In genomic region chr2:50722828-50723227, GRCh38 we compare ENCODE assay signal across 19 cellular contexts.
"Had no signal": no experiment of that assay in that cellular context is flagged by ENCODE, and none has a peak within 500 bp of the region (broad histone marks: within the 10 kb centered on the region; RNA-seq: fewer than 3 reads in every experiment).

No MANE protein-coding gene starts in this region.

- H3K9me3 ChIP-seq: esophagus muscularis mucosa, lower lobe of right lung, transverse colon, uterus had no signal

- H3K4me3 ChIP-seq: esophagus muscularis mucosa, hepatocyte, lower lobe of right lung, transverse colon, uterus had no signal

- H3K4me1 ChIP-seq: esophagus muscularis mucosa, lower lobe of right lung, parathyroid adenoma, transverse colon, uterus had no signal

- H3K4me3 Mint-ChIP-seq: activated CD4-positive, alpha-beta T cell treated with anti-CD3 and anti-CD28 coated beads for 36 hours; activated naive CD8-positive, alpha-beta T cell; brain; natural killer cell; T-helper 2 cell treated with Interferon-gamma antibody and Interleukin-4, amounts not matched to agents 5 μg/mL and 100 μg/mL, for 36 hours had no signal

- H3K36me3 Mint-ChIP-seq: activated naive CD8-positive, alpha-beta T cell; brain; natural killer cell had no signal

- H3K27me3 ChIP-seq: esophagus muscularis mucosa, hepatocyte, transverse colon, uterus had no signal

- H3K9me3 Mint-ChIP-seq: brain; T-helper 2 cell treated with Interferon-gamma antibody and Interleukin-4, amounts not matched to agents 5 μg/mL and 100 μg/mL, for 36 hours had no signal

- H3K79me2 ChIP-seq: hepatocyte, parathyroid adenoma had no signal

- H3K27ac Mint-ChIP-seq: activated CD4-positive, alpha-beta T cell treated with anti-CD3 and anti-CD28 coated beads for 36 hours; activated naive CD8-positive, alpha-beta T cell; natural killer cell; T-helper 2 cell treated with Interferon-gamma antibody and Interleukin-4, amounts not matched to agents 5 μg/mL and 100 μg/mL, for 36 hours had no signal

- H3K4me1 Mint-ChIP-seq: activated CD4-positive, alpha-beta T cell treated with anti-CD3 and anti-CD28 coated beads for 36 hours; natural killer cell had no signal

- H3K36me3 ChIP-seq: esophagus muscularis mucosa, lower lobe of right lung, transverse colon, uterus had no signal

- FAIRE-seq: TTC549 had no signal

- H2AFZ ChIP-seq: hepatocyte, parathyroid adenoma had no signal

- H3K27me3 Mint-ChIP-seq: activated CD4-positive, alpha-beta T cell treated with anti-CD3 and anti-CD28 coated beads for 36 hours; activated naive CD8-positive, alpha-beta T cell; brain had no signal

- H3K9ac ChIP-seq: parathyroid adenoma had no signal

- H3K27ac ChIP-seq: esophagus muscularis mucosa, hepatocyte, lower lobe of right lung, parathyroid adenoma, transverse colon, uterus had no signal

- DNase-seq: activated CD4-positive, alpha-beta T cell treated with anti-CD3 and anti-CD28 coated beads for 36 hours; activated CD4-positive, alpha-beta T cell treated with anti-CD3 and anti-CD28 coated beads, Interleukin-2, amount 50 U/mL, for 48 hours; central memory CD4-positive, alpha-beta T cell; cortex of kidney; effector CD4-positive, alpha-beta T cell; left colon; lower lobe of right lung; natural killer cell; retina; stimulated activated naive CD4-positive, alpha-beta T cell treated with Interleukin-2 at 50 U/mL for 16 hours; transverse colon; uterus had no signal

- H3K4me2 ChIP-seq: hepatocyte had no signal

- ATAC-seq: activated CD4-positive, alpha-beta T cell treated with anti-CD3 and anti-CD28 coated beads for 36 hours; left colon; lower lobe of right lung; natural killer cell had no signal
